ENCODE assay signal across 24 cellular contexts in the genomic region with DNA sequence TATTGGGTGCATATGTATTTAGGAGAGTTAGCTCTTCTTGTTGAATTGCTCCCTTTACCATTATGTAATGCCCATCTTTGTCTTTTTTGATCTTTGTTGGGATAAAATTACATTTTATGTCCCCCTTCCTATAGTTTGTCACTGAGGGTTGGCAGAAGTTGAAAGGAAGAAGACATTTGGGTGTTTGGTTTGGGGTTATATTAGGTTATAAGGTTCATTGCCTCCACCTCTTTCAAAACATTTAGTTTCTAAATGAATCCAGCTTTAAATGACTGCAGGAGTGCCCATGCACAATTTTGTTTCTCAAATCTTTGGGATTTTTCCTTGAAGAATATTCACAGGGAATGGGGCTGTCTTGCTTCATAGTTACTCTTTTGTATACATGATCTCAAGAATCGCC.
"Had no signal": no experiment of that assay in that cellular context is flagged by ENCODE, and none has a peak within 500 bp of the region (broad histone marks: within the 10 kb centered on the region; RNA-seq: fewer than 3 reads in every experiment).

No MANE protein-coding gene starts in this region.

- H3K27ac Mint-ChIP-seq: activated B cell treated with CpG ODN at 0.5 μM for 24 hours; activated naive CD4-positive, alpha-beta T cell treated with anti-CD3 and anti-CD28 coated beads, Interleukin-2, amount 50 U/mL, for 24 hours; activated T-helper 1 cell treated with anti-CD3 and anti-CD28 coated beads, Interleukin-12 subunit alpha, Interleukin-12 subunit beta, Interleukin-2, Interleukin-4 antibody, amounts not matched to agents 30 ng/mL and 10 ng/mL and 1 ng/mL, durations not matched to agents 14 hours and 24 hours and 36 hours; dendritic cell treated with granulocyte-macrophage colony-stimulating factor and Interleukin-4, amounts not matched to agents 40 ng/mL and 50 ng/mL, for 4 days; memory B cell; neural progenitor cell; stimulated activated naive B cell treated with anti-CD40 and anti-IgM and Interleukin-4, amounts not matched to agents 10 μg/mL and 1 μg/mL and 100 μg/mL, for 72 hours had no signal

- H3K4me3 Mint-ChIP-seq: activated B cell treated with CpG ODN at 0.5 μM for 24 hours; activated CD4-positive, alpha-beta T cell treated with anti-CD3 and anti-CD28 coated beads for 36 hours; activated naive CD4-positive, alpha-beta T cell treated with anti-CD3 and anti-CD28 coated beads, Interleukin-2, amount 50 U/mL, for 24 hours; activated T-helper 1 cell treated with anti-CD3 and anti-CD28 coated beads, Interleukin-12 subunit alpha, Interleukin-12 subunit beta, Interleukin-2, Interleukin-4 antibody, amounts not matched to agents 30 ng/mL and 10 ng/mL and 1 ng/mL, durations not matched to agents 14 hours and 24 hours and 36 hours; dendritic cell treated with granulocyte-macrophage colony-stimulating factor and Interleukin-4, amounts not matched to agents 40 ng/mL and 50 ng/mL, for 4 days; neural progenitor cell; stimulated activated naive B cell treated with anti-CD40 and anti-IgM and Interleukin-4, amounts not matched to agents 10 μg/mL and 1 μg/mL and 100 μg/mL, for 72 hours had no signal

- H3K27me3 ChIP-seq: brain microvascular endothelial cell, heart right ventricle, neural progenitor cell, sigmoid colon had no signal

- H3K9me3 Mint-ChIP-seq: activated B cell treated with CpG ODN at 0.5 μM for 24 hours; activated naive CD4-positive, alpha-beta T cell treated with anti-CD3 and anti-CD28 coated beads, Interleukin-2, amount 50 U/mL, for 24 hours; activated T-helper 1 cell treated with anti-CD3 and anti-CD28 coated beads, Interleukin-12 subunit alpha, Interleukin-12 subunit beta, Interleukin-2, Interleukin-4 antibody, amounts not matched to agents 30 ng/mL and 10 ng/mL and 1 ng/mL, durations not matched to agents 14 hours and 24 hours and 36 hours; dendritic cell treated with granulocyte-macrophage colony-stimulating factor and Interleukin-4, amounts not matched to agents 40 ng/mL and 50 ng/mL, for 4 days; memory B cell; neural progenitor cell; stimulated activated naive B cell treated with anti-CD40 and anti-IgM and Interleukin-4, amounts not matched to agents 10 μg/mL and 1 μg/mL and 100 μg/mL, for 72 hours had no signal

- H3K4me2 ChIP-seq: neural progenitor cell, smooth muscle cell had no signal

- H3K4me1 ChIP-seq: neural progenitor cell, sigmoid colon had no signal

- H3K36me3 Mint-ChIP-seq: activated naive CD4-positive, alpha-beta T cell treated with anti-CD3 and anti-CD28 coated beads, Interleukin-2, amount 50 U/mL, for 24 hours; memory B cell; neural progenitor cell; stimulated activated naive B cell treated with anti-CD40 and anti-IgM and Interleukin-4, amounts not matched to agents 10 μg/mL and 1 μg/mL and 100 μg/mL, for 72 hours had no signal

- FAIRE-seq: endometrium had no signal

- H3K4me3 ChIP-seq: heart right ventricle, mucosa of descending colon, neural progenitor cell, sigmoid colon, smooth muscle cell had no signal

- H2AFZ ChIP-seq: neural progenitor cell had no signal

- ATAC-seq: heart right ventricle; left cardiac atrium; stimulated activated naive B cell treated with anti-CD40 and anti-IgM and Interleukin-4, amounts not matched to agents 10 μg/mL and 1 μg/mL and 100 μg/mL, for 72 hours had no signal

- DNase-seq: activated B cell treated with CpG ODN at 0.5 μM for 24 hours; activated CD4-positive, alpha-beta T cell treated with anti-CD3 and anti-CD28 coated beads for 36 hours; activated CD4-positive, alpha-beta T cell treated with anti-CD3 and anti-CD28 coated beads, Interleukin-2, amount 50 U/mL, for 4 hours; activated gamma-delta T cell treated with Interleukin-2 at 50 U/mL for 16 hours; aorta; brain microvascular endothelial cell; effector CD4-positive, alpha-beta T cell; heart right ventricle; islet precursor cell; left cardiac atrium; retina; sigmoid colon; stimulated activated CD4-positive, alpha-beta T cell treated with anti-CD3 and anti-CD28 coated beads, Interleukin-15, amount 100 ng/mL, for 24 hours; stimulated activated naive B cell treated with anti-CD40 and anti-IgM and Interleukin-4, amounts not matched to agents 10 μg/mL and 1 μg/mL and 100 μg/mL, for 72 hours; T-helper 9 cell; trophoblast cell had no signal

- H3K36me3 ChIP-seq: brain microvascular endothelial cell, heart right ventricle, neural progenitor cell, sigmoid colon had no signal

- H3K4me1 Mint-ChIP-seq: activated naive CD4-positive, alpha-beta T cell treated with anti-CD3 and anti-CD28 coated beads, Interleukin-2, amount 50 U/mL, for 24 hours; neural progenitor cell had no signal

- H3K27ac ChIP-seq: brain microvascular endothelial cell, neural progenitor cell, sigmoid colon had no signal

- H3K9ac ChIP-seq: neural progenitor cell had no signal

- H3K9me3 ChIP-seq: heart right ventricle, mucosa of descending colon, sigmoid colon had no signal

- H3K27me3 Mint-ChIP-seq: activated CD4-positive, alpha-beta T cell treated with anti-CD3 and anti-CD28 coated beads for 36 hours; activated naive CD4-positive, alpha-beta T cell treated with anti-CD3 and anti-CD28 coated beads, Interleukin-2, amount 50 U/mL, for 24 hours; dendritic cell treated with granulocyte-macrophage colony-stimulating factor and Interleukin-4, amounts not matched to agents 40 ng/mL and 50 ng/mL, for 4 days had no signal
